ENCODE assay signal across 8 cellular contexts in genomic region chr1:185044981-185045792, GRCh38. TPM values are rescaled to one million over a fixed set of nuclear protein-coding genes. Genes with fewer than 3 reads are reported as not detected.
A peak's percentile ranks its signal among the peaks of the same experiment; 100 is the strongest.
DNase-seq lines count a peak whose midpoint lies in the region; ATAC-seq, FAIRE-seq and TF ChIP-seq lines count a peak whose summit lies in the region.

RNF2 (plus strand) TSS chr1:185045558; CDS start chr1:185087554, 41,996 bp downstream.

- TF ChIP-seq EP300 in H1 (IDR thresholded peaks at IDR 0.05; ENCODE audit: borderline replicate concordance in 1 of 2, low read depth in 2 of 2, low read length in 2 of 2) = no peak

- H4K91ac ChIP-seq in H1 (replicated peaks; ENCODE audit: insufficient read length, low read length) (peak within 1 kb of the TSS; percentile 75), mesenchymal stem cell (ENCODE audit: low read length) (peak within 1 kb of the TSS; percentile 70)

- H2BK15ac ChIP-seq in H1 (ENCODE audit: low read length) (no peak within 1 kb of the TSS), mesenchymal stem cell (ENCODE audit: low read depth, poor library complexity, severe bottlenecking) (peak within 1 kb of the TSS; percentile 95)

- peaks cover 5% of the 10 kb centered on the region; the same call in 1 of the 2 replicates for H3K23me2 ChIP-seq in H1 (ENCODE audit: low read depth, low read length)

- H4K8ac ChIP-seq in H1 (ENCODE audit: extremely low read depth, insufficient read depth, low read length) (peak within 1 kb of the TSS; percentile 94), mesenchymal stem cell (ENCODE audit: low read length) (peak within 1 kb of the TSS; percentile 85)

- H3K27me3 ChIP-seq in H1 (replicated peaks in 1 of 4; ENCODE audit: control insufficient read depth in 3 of 4, extremely low read depth in 1 of 4, insufficient read depth in 3 of 4, low read length in 3 of 4) (peaks cover 0 to 9% (median 5%) of the 10 kb centered on the region in 4 experiments; a peak in 6 of 7 replicates), mesenchymal stem cell (ENCODE audit: control insufficient read depth in 1 of 2, insufficient read depth in 1 of 2, low read length in 2 of 2) (no peaks in the 10 kb centered on the region)

- peaks cover 2 to 14% of the 10 kb centered on the region in 2 experiments for H4K20me1 ChIP-seq in H1 (replicated peaks in 1 of 2; ENCODE audit: control insufficient read depth in 1 of 2, insufficient read depth in 2 of 2, low read length in 2 of 2)

- H3K9me3 ChIP-seq in H1 (ENCODE audit: insufficient read depth in 2 of 2, low read depth in 1 of 2, low read length in 1 of 2) = no peaks in the 10 kb centered on the region
- H3K9me3 ChIP-seq in mesenchymal stem cell (ENCODE audit: control insufficient read depth, low read length) = no peaks in the 10 kb centered on the region

- TF ChIP-seq POLR2A in H1 (IDR thresholded peaks at IDR 0.05; ENCODE audit: control extremely low read depth in 1 of 2, low read depth in 2 of 2, low read length in 2 of 2) = peak; percentile 64 to 72; a peak in 1 of 3 replicates

- peak; percentile 83 for ATAC-seq in GM19351 (IDR thresholded peaks at IDR 0.05; ENCODE audit: unreplicated experiment)
- ATAC-seq in HG03520 (IDR thresholded peaks at IDR 0.05; ENCODE audit: unreplicated experiment) = peak; percentile 86

- H2AFZ ChIP-seq in H1 (ENCODE audit: low read length) (peak within 1 kb of the TSS; percentile 70), mesenchymal stem cell (ENCODE audit: low read depth, low read length) (peak within 1 kb of the TSS; percentile 75)

- CTCF ChIA-PET in H1 (lab: Charles Lee; ENCODE audit: partially characterized antibody) = interaction anchor here (0.9 to 2.3 kb wide), 8 partner anchors 10 to 240 kb away, joined by 3 to 8 read pairs (median 4); partner anchors contain the start of genes SWT1 and TRMT1L

- peak within 1 kb of the TSS; percentile 71 to 75 for H3K4me2 ChIP-seq in H1 (ENCODE audit: insufficient read depth in 1 of 2, low read depth in 2 of 2, low read length in 2 of 2)
- peak within 1 kb of the TSS; percentile 91 for H3K4me2 ChIP-seq in mesenchymal stem cell (ENCODE audit: low read length, poor library complexity, severe bottlenecking)

- H3K4ac ChIP-seq in H1 (replicated peaks; ENCODE audit: insufficient read length, low read depth, low read length) (no peak within 1 kb of the TSS), mesenchymal stem cell (ENCODE audit: low read depth in 1 of 2, low read length in 2 of 2) (peak within 1 kb of the TSS; percentile 76 to 97)

- H3K4me3 ChIP-seq in H1 (ENCODE audit: extremely low read depth in 1 of 4, insufficient read depth in 2 of 4, low read depth in 3 of 4, low read length in 4 of 4) = peak within 1 kb of the TSS; percentile 70 to 93 (median 80)
- H3K4me3 ChIP-seq in mesenchymal stem cell (ENCODE audit: insufficient read depth in 1 of 2, low read depth in 1 of 2, low read length in 2 of 2) = peak within 1 kb of the TSS; percentile 70 to 97

- TF ChIP-seq RAD21 in H1 (IDR thresholded peaks at IDR 0.05 in 1 of 2, conservative IDR thresholded peaks at IDR 0.05 in 1 of 2; ENCODE audit: low read depth in 2 of 2, low read length in 2 of 2) = 0 out of 4 replicates have a peak, but pooled peaks of 1 of the 2 experiments have one; percentile 12

- peak within 1 kb of the TSS; percentile 71 for H3K56ac ChIP-seq in H1 (replicated peaks; ENCODE audit: insufficient read length, low read depth, low read length)

- 11% methylated on average over 54 of the region's 84 CpGs; no CpG with 5 or more reads in 1 of the 2 experiments for WGBS in H1 (ENCODE audit: extremely low coverage in 1 of 2, insufficient coverage in 1 of 2, insufficient read length in 1 of 2, insufficient replicate concordance in 2 of 2, low coverage in 1 of 2, low lambda C conversion rate in 2 of 2, missing lambda C conversion rate in 1 of 2), 2 experiments
- 8% methylated on average over 61 of the region's 84 CpGs for WGBS in mesenchymal stem cell

- H2AK5ac ChIP-seq in H1 (ENCODE audit: low read depth, low read length) (no peak within 1 kb of the TSS), mesenchymal stem cell (ENCODE audit: low read length, severe bottlenecking) (no peak within 1 kb of the TSS)

- H3K27ac ChIP-seq in C4-2B = peak within 1 kb of the TSS; percentile 77
- peak within 1 kb of the TSS; percentile 68 for H3K27ac ChIP-seq in H1 (ENCODE audit: low read depth, low read length)
- H3K27ac ChIP-seq in mesenchymal stem cell (ENCODE audit: low read length, poor library complexity, severe bottlenecking) = peak within 1 kb of the TSS; percentile 41

- H2BK12ac ChIP-seq in H1 (ENCODE audit: low read depth, low read length) (no peak within 1 kb of the TSS), mesenchymal stem cell (ENCODE audit: low read length in 2 of 2) (peak within 1 kb of the TSS in 1 of 2 experiments; percentile 76)

- no peaks in the 10 kb centered on the region; the same call in 1 of the 2 replicates for H3K79me1 ChIP-seq in H1 (ENCODE audit: low read depth, low read length)
- peaks cover 2% of the 10 kb centered on the region for H3K79me1 ChIP-seq in mesenchymal stem cell (replicated peaks; ENCODE audit: low read length, poor library complexity, severe bottlenecking)

- H3K4me1 ChIP-seq in H1 (replicated peaks in 1 of 4; ENCODE audit: control insufficient read depth in 3 of 4, insufficient read depth in 4 of 4, low read length in 3 of 4) (peaks cover 0 to 7% (median 2%) of the 10 kb centered on the region in 4 experiments; a peak in 3 of 7 replicates), mesenchymal stem cell (ENCODE audit: control insufficient read depth, insufficient read depth, low read depth, low read length) (peaks cover 5% of the 10 kb centered on the region)

- TF ChIP-seq CTCF in C4-2B (conservative IDR thresholded peaks at IDR 0.05) = peak; percentile 28
- no peak for TF ChIP-seq CTCF in H1 (IDR thresholded peaks at IDR 0.05; ENCODE audit: control extremely low read depth in 1 of 3, insufficient read depth in 1 of 3, low read depth in 1 of 3, low read length in 3 of 3)

- H3K36me3 ChIP-seq in H1 (ENCODE audit: control insufficient read depth in 2 of 4, insufficient read depth in 4 of 4, low read length in 3 of 4) (no peaks in the 10 kb centered on the region), mesenchymal stem cell (ENCODE audit: control insufficient read depth in 1 of 2, insufficient read depth in 2 of 2, low read depth in 1 of 2, low read length in 2 of 2) (no peaks in the 10 kb centered on the region)

- H3K14ac ChIP-seq in H1 (ENCODE audit: insufficient read length) (no peak within 1 kb of the TSS), mesenchymal stem cell (ENCODE audit: low read length in 2 of 2) (peak within 1 kb of the TSS in 1 of 2 experiments; percentile 83)

- 0 out of 2 replicates have a peak within 1 kb of the TSS, but pooled peaks have one; percentile 13 for H2BK20ac ChIP-seq in H1 (ENCODE audit: low read length)

- H2BK120ac ChIP-seq in H1 (replicated peaks; ENCODE audit: low read depth, low read length) (peak within 1 kb of the TSS; percentile 70), mesenchymal stem cell (ENCODE audit: low read depth, low read length) (peak within 1 kb of the TSS; percentile 86)

- FAIRE-seq in H1 (lab: Jason Lieb, UNC) = no peak

- H3K79me2 ChIP-seq in H1 (ENCODE audit: control insufficient read depth in 1 of 2, insufficient read depth in 2 of 2, low read length in 2 of 2) = peaks cover 25 to 42% of the 10 kb centered on the region in 2 experiments

- DNase-seq in NCI-H82 treated with DMSO at 0.1 percent for 48 hours (lab: John Stamatoyannopoulos, UW; ENCODE audit: unreplicated experiment) = peak; percentile 77
- peak; percentile 55 to 65 for DNase-seq in activated CD8-positive, alpha-beta memory T cell treated with anti-CD3 and anti-CD28 coated beads for 4 hours (ENCODE audit: low read depth in 2 of 2)
- DNase-seq in H1 (ENCODE audit: low read depth in 1 of 2, low spot score in 2 of 2) = peak; percentile 47 to 88
- DNase-seq in mesenchymal stem cell = peak; percentile 79
- DNase-seq in stimulated activated CD8-positive, alpha-beta memory T cell treated with anti-CD3 and anti-CD28 coated beads, Interleukin-12 subunit alpha, Interleukin-12 subunit beta, amount 100 ng/mL, for 4 hours (ENCODE audit: low read depth) = peak; percentile 76

- POLR2A ChIA-PET in H1 (lab: Charles Lee; ENCODE audit: partially characterized antibody) = interaction anchor here (0.6 to 4.0 kb wide), 24 partner anchors 10 to 994 kb away, joined by 3 to 33 read pairs (median 4); partner anchors contain the start of genes EDEM3, NIBAN1, SWT1 and TRMT1L

- H2BK5ac ChIP-seq in H1 (ENCODE audit: low read depth, low read length) (peak within 1 kb of the TSS; percentile 48), mesenchymal stem cell (ENCODE audit: low read depth, low read length, poor library complexity, severe bottlenecking) (no peak within 1 kb of the TSS)

- H4K5ac ChIP-seq in H1 (ENCODE audit: insufficient read length, low read depth, low read length) = peak within 1 kb of the TSS; percentile 77

- H3K18ac ChIP-seq in H1 (ENCODE audit: extremely low read depth, low read length) = peak within 1 kb of the TSS; percentile 68
- H3K18ac ChIP-seq in mesenchymal stem cell (ENCODE audit: low read depth in 1 of 2, low read length in 2 of 2) = peak within 1 kb of the TSS; percentile 62 to 96

- H3K23ac ChIP-seq in H1 (ENCODE audit: insufficient read length) (no peak within 1 kb of the TSS), mesenchymal stem cell (ENCODE audit: low read length in 2 of 2) (no peak within 1 kb of the TSS)

- H3K9ac ChIP-seq in H1 (replicated peaks in 1 of 4; ENCODE audit: extremely low read depth in 1 of 4, low read depth in 3 of 4, low read length in 3 of 4) (peak within 1 kb of the TSS; percentile 80 to 97 (median 83)), mesenchymal stem cell (ENCODE audit: low read length) (peak within 1 kb of the TSS; percentile 90)

TF ChIP-seq in H1, 55 proteins besides CTCF, POLR2A, EP300 and RAD21 (continues in another document):
- TF ChIP-seq TBP (IDR thresholded peaks at IDR 0.05; ENCODE audit: low read depth, low read length) (peak; percentile 70), GABPA (IDR thresholded peaks at IDR 0.05; ENCODE audit: borderline replicate concordance, insufficient read depth, low read length) (no peak), BCL11A (IDR thresholded peaks at IDR 0.05; ENCODE audit: low read depth in 2 of 2, low read length in 2 of 2) (no peak)

RNA-seq across cellular contexts. Expression of gene RNF2, which starts in this region (rescaled TPM):
- 52.7 and 58.9 TPM in 2 replicates for total RNA-seq in H1 (2021; fragmentation: NEBNext Ultra II Directional; extraction: Animal tissue kit (Norgen Biotek cat#: 25700))
- 13.4 and 28.9 TPM in 2 replicates for polyA plus RNA-seq in H1 (2011; rRNA removed)
- polyA plus RNA-seq in H1 (2011; cell fraction: cytosol; rRNA removed) = 40.2 TPM
- 11.1 TPM for polyA plus RNA-seq in H1 (2011; cell fraction: nucleus; rRNA removed)
- 40.5 to 55.6 TPM (median 47.9 TPM) in 4 replicates for polyA plus RNA-seq in H1 (2012, experiment 1 of 2)
- polyA plus RNA-seq in H1 (2012, experiment 2 of 2) = 3.1 TPM
- 30.7 TPM for polyA plus RNA-seq in H1 (2013, experiment 1 of 2)
- polyA plus RNA-seq in H1 (2013, experiment 2 of 2) = 32.3 TPM
- 80.7 and 131 TPM in 2 replicates for polyA minus RNA-seq in H1 (2011; rRNA and poly(A)+ RNA removed)
- polyA minus RNA-seq in H1 (2011; cell fraction: cytosol; rRNA and poly(A)+ RNA removed) = 51.8 TPM
- polyA minus RNA-seq in H1 (2011; cell fraction: nucleus; rRNA and poly(A)+ RNA removed) = 44.2 TPM
- 21.3 TPM for polyA plus RNA-seq in mesenchymal stem cell (2013, experiment 1 of 2)
- polyA plus RNA-seq in mesenchymal stem cell (2013, experiment 2 of 2) = 19.9 TPM

Comparison
In these comparisons a context has a peak if more than half of its experiments do, and no peak if none do; other contexts are left out.
1. Peak in every context shown above with its lines: DNase-seq, ATAC-seq, H3K4me3 ChIP-seq and H3K27ac ChIP-seq.